In the genomic region with DNA sequence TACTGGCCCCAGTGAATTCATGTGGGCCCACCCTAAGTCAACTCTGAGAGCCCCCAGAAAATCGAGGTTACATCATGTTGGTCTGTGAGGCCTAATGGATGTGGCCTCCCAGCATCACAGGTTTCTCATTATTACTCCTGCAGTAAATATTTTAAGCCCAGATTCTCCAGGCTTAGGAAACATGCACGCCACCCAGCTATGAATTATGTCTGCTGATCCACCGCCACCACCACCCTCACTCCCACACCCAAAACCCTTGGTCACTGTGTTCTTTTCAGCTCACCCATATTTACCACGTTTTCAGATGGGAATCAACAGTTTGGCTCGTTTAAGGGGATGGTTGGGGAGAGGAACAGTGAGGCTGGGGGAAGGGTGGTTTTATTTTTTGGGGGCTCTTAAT, we compare ENCODE assay signal across 9 cellular contexts.
DNase-seq lines count a peak whose midpoint lies in the region; ATAC-seq, FAIRE-seq and TF ChIP-seq lines count a peak whose summit lies in the region.
"Had no signal": no experiment of that assay in that cellular context is flagged by ENCODE, and none has a peak within 500 bp of the region (broad histone marks: within the 10 kb centered on the region; RNA-seq: fewer than 3 reads in every experiment).

No MANE protein-coding gene starts in this region.

- no peak for DNase-seq in activated naive CD4-positive, alpha-beta T cell treated with anti-CD3 and anti-CD28 coated beads, Interleukin-2, amount 50 U/mL, for 16 hours
- no peak for DNase-seq in effector memory CD4-positive, alpha-beta T cell
- DNase-seq in pancreas (no peak), sciatic nerve (ENCODE audit: low spot score) (no peak), EL (no peak)
- DNase-seq in activated CD8-positive, alpha-beta memory T cell treated with anti-CD3 and anti-CD28 coated beads for 24 hours = no peak

- H3K9me3 ChIP-seq in effector memory CD4-positive, alpha-beta T cell (ENCODE audit: control insufficient read depth, low read length) = no peaks in the 10 kb centered on the region
- no peaks in the 10 kb centered on the region for H3K9me3 ChIP-seq in pancreas
- H3K9me3 ChIP-seq: MG63 had no signal

- H3K36me3 Mint-ChIP-seq in activated naive CD4-positive, alpha-beta T cell treated with anti-CD3 and anti-CD28 coated beads, Interleukin-2, amount 50 U/mL, for 24 hours = peaks cover 17% of the 10 kb centered on the region

- H3K27ac Mint-ChIP-seq in activated naive CD4-positive, alpha-beta T cell treated with anti-CD3 and anti-CD28 coated beads, Interleukin-2, amount 50 U/mL, for 24 hours = peak overlapping the region; percentile 89

- 76 to 81% methylated on average over 5 of the region's 5 CpGs for WGBS in pancreas, 2 donors

- H3K4me3 Mint-ChIP-seq in activated naive CD4-positive, alpha-beta T cell treated with anti-CD3 and anti-CD28 coated beads, Interleukin-2, amount 50 U/mL, for 24 hours = peak overlapping the region; percentile 23

- H3K36me3 ChIP-seq in effector memory CD4-positive, alpha-beta T cell (ENCODE audit: control insufficient read depth, insufficient read depth, low read length) = peaks cover 11% of the 10 kb centered on the region
- H3K36me3 ChIP-seq in pancreas = no peaks in the 10 kb centered on the region
- H3K36me3 ChIP-seq: MG63 had no signal

- peaks cover 95% of the 10 kb centered on the region for H3K4me1 Mint-ChIP-seq in activated naive CD4-positive, alpha-beta T cell treated with anti-CD3 and anti-CD28 coated beads, Interleukin-2, amount 50 U/mL, for 24 hours

- FAIRE-seq in pancreas (lab: Jason Lieb, UNC) = no peak

- H3K9me3 Mint-ChIP-seq in activated naive CD4-positive, alpha-beta T cell treated with anti-CD3 and anti-CD28 coated beads, Interleukin-2, amount 50 U/mL, for 24 hours = no peaks in the 10 kb centered on the region

- no peaks in the 10 kb centered on the region for H3K27me3 ChIP-seq in effector memory CD4-positive, alpha-beta T cell (replicated peaks; ENCODE audit: control insufficient read depth, insufficient read depth, low read length, poor library complexity, severe bottlenecking)
- no peaks in the 10 kb centered on the region for H3K27me3 ChIP-seq in pancreas
- H3K27me3 ChIP-seq: MG63 had no signal

- intact Hi-C loops in pancreas (cut with DNase I) (no loop called here), sciatic nerve (cut with DNase I) (no loop called here)

- no peak overlapping the region for H3K4me3 ChIP-seq in effector memory CD4-positive, alpha-beta T cell (ENCODE audit: insufficient read depth, low read depth, low read length, poor library complexity, severe bottlenecking)
- H3K4me3 ChIP-seq in pancreas = no peak overlapping the region
- H3K4me3 ChIP-seq: MG63 had no signal

- no peaks in the 10 kb centered on the region for H3K27me3 Mint-ChIP-seq in activated naive CD4-positive, alpha-beta T cell treated with anti-CD3 and anti-CD28 coated beads, Interleukin-2, amount 50 U/mL, for 24 hours

- TF ChIP-seq CTCF in pancreas (IDR thresholded peaks at IDR 0.05) = no peak

- ATAC-seq in HG03095 (IDR thresholded peaks at IDR 0.05; ENCODE audit: unreplicated experiment) (peak; percentile 2), pancreas (no peak), sciatic nerve (no peak)

- peak overlapping the region; percentile 34 for H3K27ac ChIP-seq in effector memory CD4-positive, alpha-beta T cell (ENCODE audit: insufficient read depth, low read length, poor library complexity, severe bottlenecking)
- H3K27ac ChIP-seq in pancreas = no peak overlapping the region

- peaks cover 69% of the 10 kb centered on the region for H3K4me1 ChIP-seq in effector memory CD4-positive, alpha-beta T cell (ENCODE audit: control insufficient read depth, insufficient read depth, low read length, poor library complexity, severe bottlenecking)
- H3K4me1 ChIP-seq in pancreas = peaks cover 0 to 13% (median 9%) of the 10 kb centered on the region in 3 donors
